Comparison of ENCODE assay signal across 8 cellular contexts in genomic region chr2:40488101-40488598, GRCh38. TPM values are rescaled to one million over a fixed set of nuclear protein-coding genes. Genes with fewer than 3 reads are reported as not detected.
DNase-seq lines count a peak whose midpoint lies in the region; ATAC-seq and TF ChIP-seq lines count a peak whose summit lies in the region.

No MANE protein-coding gene starts in this region.

- no peak overlapping the region for H3K14ac ChIP-seq in neuronal stem cell (ENCODE audit: low read length)

- H3K4ac ChIP-seq in neuronal stem cell (ENCODE audit: low read length) = no peak overlapping the region

- H3K79me1 ChIP-seq in neuronal stem cell (ENCODE audit: low read depth, low read length) = no peaks in the 10 kb centered on the region

- no peaks in the 10 kb centered on the region for H4K20me1 ChIP-seq in DND-41 (ENCODE audit: insufficient read depth, low read length)

- H3K27ac Mint-ChIP-seq in endothelial cell (ENCODE audit: unreplicated experiment) = no peak overlapping the region

- DNase-seq in DND-41 (no peak), NCI-H524 (lab: John Stamatoyannopoulos, UW) (peak; percentile 29 to 88), endothelial cell (ENCODE audit: low spot score) (no peak), neuronal stem cell (ENCODE audit: low spot score) (peak; percentile 44), germinal center (ENCODE audit: low spot score) (no peak), head of caudate nucleus (no peak)
- DNase-seq in stimulated activated naive CD4-positive, alpha-beta T cell (lab: John Stamatoyannopoulos, UW) = no peak

- no peaks in the 10 kb centered on the region for H3K4me1 Mint-ChIP-seq in endothelial cell (ENCODE audit: unreplicated experiment)

- ATAC-seq in DND-41 (ENCODE audit: insufficient read depth, low read depth) (no peak), GM21737 (IDR thresholded peaks at IDR 0.05; ENCODE audit: unreplicated experiment) (no peak)

- intact Hi-C loops in head of caudate nucleus (cut with DNase I) = no loop called here

- H2BK15ac ChIP-seq in neuronal stem cell (ENCODE audit: low read length) = no peak overlapping the region

- H3K9me3 Mint-ChIP-seq in endothelial cell (ENCODE audit: unreplicated experiment) = no peaks in the 10 kb centered on the region

- H3K4me2 ChIP-seq in DND-41 (ENCODE audit: insufficient read depth, low read length) (peak overlapping the region; percentile 71; the same call in 1 of the 2 replicates), neuronal stem cell (ENCODE audit: insufficient read depth, low read length, poor library complexity, severe bottlenecking) (no peak overlapping the region)

- H3K23ac ChIP-seq in neuronal stem cell (ENCODE audit: low read depth, low read length, poor library complexity) = no peak overlapping the region

- H3K9me3 ChIP-seq in DND-41 (ENCODE audit: insufficient read depth, low read length, severe bottlenecking) (no peaks in the 10 kb centered on the region), neuronal stem cell (replicated peaks in 1 of 2; ENCODE audit: control insufficient read depth in 2 of 2, insufficient read depth in 1 of 2, low read depth in 1 of 2, low read length in 2 of 2) (no peaks in the 10 kb centered on the region)

- H3K79me2 ChIP-seq in DND-41 (ENCODE audit: insufficient read depth, low read length) = no peaks in the 10 kb centered on the region

- H2AK5ac ChIP-seq in neuronal stem cell (ENCODE audit: low read depth, low read length) = no peak overlapping the region

- H3K27ac ChIP-seq in DND-41 (ENCODE audit: low read length) (no peak overlapping the region; the same call in 1 of the 2 replicates), neuronal stem cell (replicated peaks; ENCODE audit: low read length) (no peak overlapping the region)

- no peak overlapping the region for H3K9ac ChIP-seq in DND-41 (ENCODE audit: low read depth, low read length)
- no peak overlapping the region for H3K9ac ChIP-seq in neuronal stem cell (ENCODE audit: low read depth, low read length, poor library complexity)

- no peak overlapping the region for H4K8ac ChIP-seq in neuronal stem cell (ENCODE audit: low read depth, low read length)

- H2BK12ac ChIP-seq in neuronal stem cell (ENCODE audit: low read length) = no peak overlapping the region

- no peaks in the 10 kb centered on the region for H3K36me3 Mint-ChIP-seq in endothelial cell (ENCODE audit: low read depth, unreplicated experiment)

- H3K4me1 ChIP-seq in DND-41 (ENCODE audit: insufficient read depth, low read length) (peaks cover 27% of the 10 kb centered on the region), neuronal stem cell (ENCODE audit: control insufficient read depth in 2 of 2, insufficient read depth in 1 of 2, low read depth in 1 of 2, low read length in 2 of 2) (peaks cover 5 to 6% of the 10 kb centered on the region in 2 donors)

- H3K27me3 ChIP-seq in DND-41 (ENCODE audit: insufficient read depth, low read length, poor library complexity) = no peaks in the 10 kb centered on the region
- H3K27me3 ChIP-seq in neuronal stem cell (ENCODE audit: control insufficient read depth in 3 of 3, insufficient read depth in 3 of 3, low read depth in 1 of 3, low read length in 3 of 3) = no peaks in the 10 kb centered on the region

- no peak overlapping the region for H4K91ac ChIP-seq in neuronal stem cell (ENCODE audit: low read depth, low read length, poor library complexity)

- H3K18ac ChIP-seq in neuronal stem cell (ENCODE audit: low read length) = no peak overlapping the region

- no peak overlapping the region for H3K4me3 Mint-ChIP-seq in endothelial cell (ENCODE audit: unreplicated experiment)

- no peak overlapping the region for H3K4me3 ChIP-seq in DND-41 (ENCODE audit: low read depth in 1 of 2, low read length in 2 of 2)
- no peak overlapping the region for H3K4me3 ChIP-seq in neuronal stem cell (ENCODE audit: low read length in 2 of 2)

- no peak overlapping the region for H2BK5ac ChIP-seq in neuronal stem cell (ENCODE audit: low read length)

- H3K36me3 ChIP-seq in DND-41 (ENCODE audit: insufficient read depth, low read length) (no peaks in the 10 kb centered on the region), neuronal stem cell (replicated peaks in 1 of 2; ENCODE audit: control insufficient read depth in 2 of 2, insufficient read depth in 2 of 2, low read length in 2 of 2) (no peaks in the 10 kb centered on the region)

- H2AFZ ChIP-seq in DND-41 (ENCODE audit: low read depth, low read length) = peak overlapping the region; percentile 40
- peak overlapping the region; percentile 78 for H2AFZ ChIP-seq in neuronal stem cell (ENCODE audit: low read length)

- no peak overlapping the region for H2BK120ac ChIP-seq in neuronal stem cell (ENCODE audit: low read depth, low read length)

- TF ChIP-seq CTCF in DND-41 (IDR thresholded peaks at IDR 0.05; ENCODE audit: borderline replicate concordance, extremely low read depth, low read length, poor library complexity, severe bottlenecking) (peak; percentile 55), endothelial cell (IDR thresholded peaks at IDR 0.05; ENCODE audit: unreplicated experiment) (peak; percentile 81)

- no peaks in the 10 kb centered on the region for H3K27me3 Mint-ChIP-seq in endothelial cell (ENCODE audit: unreplicated experiment)

- no CpG with 5 or more reads among the region's 4 CpGs for WGBS in neuronal stem cell (ENCODE audit: extremely low coverage in 2 of 2, insufficient read length in 2 of 2, insufficient replicate concordance in 1 of 2), 2 donors

RNA-seq across cellular contexts. Expression of gene SLC8A1, which starts 36.3 kb away (rescaled TPM):
- total RNA-seq in endothelial cell (ENCODE audit: unreplicated experiment) = 0.80 TPM
- 1.4 TPM for polyA plus RNA-seq in neuronal stem cell (2013, experiment 1 of 2)
- 1.2 TPM for polyA plus RNA-seq in neuronal stem cell (2013, experiment 2 of 2)

Comparison
In these comparisons a context has a peak if more than half of its experiments do, and no peak if none do; other contexts are left out.
1. DNase-seq: peak in NCI-H524 (2 of 2) and neuronal stem cell (single experiment); none in DND-41 (single experiment), endothelial cell (single experiment), germinal center (single experiment), head of caudate nucleus (0 of 42) and stimulated activated naive CD4-positive, alpha-beta T cell (0 of 6).